Comparison of ENCODE assay signal across 1 cellular context in genomic region chr11:117928818-117929567, GRCh38.
TF ChIP-seq lines count a peak whose summit lies in the region.

TSS of gene TMPRSS13 (minus strand) at chr11:117929402. CDS start at chr11:117929307, 95 bp downstream.

TF ChIP-seq in K562, 482 proteins besides CTCF, POLR2A, EP300 and RAD21 (continued from another document):
- TF ChIP-seq POLR3A (IDR thresholded peaks at IDR 0.05; ENCODE audit: borderline replicate concordance, extremely low read depth, insufficient read depth, insufficient read length) = no peak
- no peak for TF ChIP-seq HEY1 (CRISPR knock-in tag; IDR thresholded peaks at IDR 0.05; ENCODE audit: borderline replicate concordance)
- no peak for TF ChIP-seq TRIM25 (IDR thresholded peaks at IDR 0.05; ENCODE audit: borderline replicate concordance)
- no peak for TF ChIP-seq ZBTB26 (CRISPR knock-in tag; IDR thresholded peaks at IDR 0.05)
